12 cellular contexts compared by ENCODE assay signal in genomic region chr2:46568212-46569009, GRCh38. TPM values are rescaled to one million over a fixed set of nuclear protein-coding genes. Genes with fewer than 3 reads are reported as not detected.
DNase-seq lines count a peak whose midpoint lies in the region; ATAC-seq and TF ChIP-seq lines count a peak whose summit lies in the region.
"Had no signal": no experiment of that assay in that cellular context is flagged by ENCODE, and none has a peak within 500 bp of the region (broad histone marks: within the 10 kb centered on the region; RNA-seq: fewer than 3 reads in every experiment).

No MANE protein-coding gene starts in this region.

- H3K9me3 ChIP-seq in BLaER1 (no peaks in the 10 kb centered on the region), esophagus (ENCODE audit: control insufficient read depth in 2 of 2, insufficient read depth in 1 of 2, low read depth in 1 of 2, low read length in 1 of 2) (peaks cover 0 to 2% of the 10 kb centered on the region in 2 donors), MG63 (no peaks in the 10 kb centered on the region)

- no peaks in the 10 kb centered on the region; the same call in 1 of the 2 replicates for H3K36me3 ChIP-seq in BLaER1
- peaks cover 0 to 4% of the 10 kb centered on the region in 2 donors for H3K36me3 ChIP-seq in esophagus (ENCODE audit: control insufficient read depth in 2 of 2, insufficient read depth in 2 of 2, low read length in 1 of 2)
- peaks cover 16% of the 10 kb centered on the region for H3K36me3 ChIP-seq in MG63

- ATAC-seq in HG02798 (IDR thresholded peaks at IDR 0.05; ENCODE audit: poor library complexity, unreplicated experiment) (no peak), HG02571 (IDR thresholded peaks at IDR 0.05; ENCODE audit: unreplicated experiment) (no peak), GM18870 (IDR thresholded peaks at IDR 0.05; ENCODE audit: unreplicated experiment) (no peak)

- H3K9ac ChIP-seq in BLaER1: peak overlapping the region; percentile 72

- H3K4me2 ChIP-seq in BLaER1: peak overlapping the region; percentile 74

- peak overlapping the region in 1 of 3 experiments; percentile 58 for H3K4me3 Mint-ChIP-seq in nephron

- peak overlapping the region; percentile 31; the same call in 1 of the 2 replicates for H3K4me3 ChIP-seq in BLaER1
- no peak overlapping the region for H3K4me3 ChIP-seq in HL-60 (replicated peaks; ENCODE audit: insufficient read depth, low read length)
- no peak overlapping the region for H3K4me3 ChIP-seq in esophagus (ENCODE audit: low read depth in 1 of 2, low read length in 2 of 2)
- H3K4me3 ChIP-seq in MG63: no peak overlapping the region

- no peaks in the 10 kb centered on the region for H3K27me3 Mint-ChIP-seq in nephron (ENCODE audit: low read depth)

- 82% methylated on average over 7 of the region's 7 CpGs for WGBS in esophagus, 2 donors

- peaks cover 8% of the 10 kb centered on the region; the same call in 1 of the 2 replicates for H4K20me1 ChIP-seq in BLaER1

- H3K36me3 Mint-ChIP-seq in nephron (ENCODE audit: low read depth): peaks cover 23% of the 10 kb centered on the region

- TF ChIP-seq CTCF in HL-60 (IDR thresholded peaks at IDR 0.05; ENCODE audit: insufficient read depth, low read length): no peak
- no peak for TF ChIP-seq CTCF in nephron (IDR thresholded peaks at IDR 0.05; ENCODE audit: unreplicated experiment in 3 of 3)

- H3K4me1 ChIP-seq in BLaER1 (peaks cover 67% of the 10 kb centered on the region), esophagus (ENCODE audit: control insufficient read depth in 2 of 2, insufficient read depth in 2 of 2, low read length in 1 of 2) (no peaks in the 10 kb centered on the region)

- peak overlapping the region; percentile 78 for H3K27ac ChIP-seq in BLaER1
- peak overlapping the region; percentile 71 for H3K27ac ChIP-seq in HL-60 (replicated peaks)
- H3K27ac ChIP-seq in esophagus (ENCODE audit: low read depth in 2 of 2, low read length in 1 of 2): peak overlapping the region; percentile 14 to 55

- H3K9me3 Mint-ChIP-seq in nephron: no peaks in the 10 kb centered on the region

- DNase-seq in HL-60 (ENCODE audit: low read depth in 1 of 2, low spot score in 1 of 2): no peak
- no peak for DNase-seq in MG63
- DNase-seq: ACHN, amniotic stem cell, NCI-H1694 treated with DMSO at 0.1 percent for 48 hours, T-helper 2 cell had no signal

- peaks cover 76% of the 10 kb centered on the region for H3K4me1 Mint-ChIP-seq in nephron

- H3K27me3 ChIP-seq in BLaER1 (no peaks in the 10 kb centered on the region), HL-60 (ENCODE audit: insufficient read depth, poor library complexity, severe bottlenecking) (no peaks in the 10 kb centered on the region), esophagus (ENCODE audit: control insufficient read depth in 1 of 2, insufficient read depth in 2 of 2, low read length in 2 of 2) (no peaks in the 10 kb centered on the region), MG63 (no peaks in the 10 kb centered on the region)

- peak overlapping the region; percentile 81 to 95 (median 94) for H3K27ac Mint-ChIP-seq in nephron

RNA-seq across cellular contexts. Expression of gene ATP6V1E2, which starts 26.0 kb away (rescaled TPM):
- 1 to 10 TPM; 1.3 to 1.6 TPM for polyA plus RNA-seq in esophagus
- total RNA-seq in MG63 (2014; rRNA removed; shearing (Covaris generic); ENCODE audit: low replicate concordance): 9.1 and 27.7 TPM in 2 replicates

RNA-seq across cellular contexts. Expression of gene RHOQ, which starts 26.1 kb away (rescaled TPM):
- 10 to 100 TPM in 1 of 2 donors, 1 to 10 TPM in 1; 7.2 to 11.4 TPM for polyA plus RNA-seq in esophagus
- total RNA-seq in MG63 (2014; rRNA removed; shearing (Covaris generic); ENCODE audit: low replicate concordance): 51.0 and 58.1 TPM in 2 replicates

RNA-seq across cellular contexts. Expression of gene PIGF, which starts 48.4 kb away (rescaled TPM):
- polyA plus RNA-seq in esophagus: 10 to 100 TPM in 1 of 2 donors, 1 to 10 TPM in 1; 5.1 to 12.4 TPM
- 16.1 and 19.7 TPM in 2 replicates for total RNA-seq in MG63 (2014; rRNA removed; shearing (Covaris generic); ENCODE audit: low replicate concordance)

RNA-seq across cellular contexts. Expression of gene CRIPT, which starts 48.6 kb away (rescaled TPM):
- 10 to 100 TPM in 1 of 2 donors, 1 to 10 TPM in 1; 8.2 to 11.0 TPM for polyA plus RNA-seq in esophagus
- total RNA-seq in MG63 (2014; rRNA removed; shearing (Covaris generic); ENCODE audit: low replicate concordance): 11.8 and 12.1 TPM in 2 replicates
